1 cellular context compared by ENCODE assay signal in genomic region chr2:96756788-96757476, GRCh38.
TF ChIP-seq lines count a peak whose summit lies in the region.

No MANE protein-coding gene starts in this region.

TF ChIP-seq in HepG2, 621 proteins besides CTCF, POLR2A, EP300 and RAD21:
- TF ChIP-seq HDAC1 (CRISPR knock-in tag; IDR thresholded peaks at IDR 0.05) (no peak), ESRRA (CRISPR knock-in tag; IDR thresholded peaks at IDR 0.05; ENCODE audit: low read depth) (no peak), STAG1 (CRISPR knock-in tag; IDR thresholded peaks at IDR 0.05) (peak; percentile 41), POLR2AphosphoS2 (IDR thresholded peaks at IDR 0.05; ENCODE audit: low read depth, low read length) (no peak), PPARG (CRISPR knock-in tag; conservative IDR thresholded peaks at IDR 0.05) (no peak)
